Comparison of ENCODE assay signal across 11 cellular contexts in the genomic region with DNA sequence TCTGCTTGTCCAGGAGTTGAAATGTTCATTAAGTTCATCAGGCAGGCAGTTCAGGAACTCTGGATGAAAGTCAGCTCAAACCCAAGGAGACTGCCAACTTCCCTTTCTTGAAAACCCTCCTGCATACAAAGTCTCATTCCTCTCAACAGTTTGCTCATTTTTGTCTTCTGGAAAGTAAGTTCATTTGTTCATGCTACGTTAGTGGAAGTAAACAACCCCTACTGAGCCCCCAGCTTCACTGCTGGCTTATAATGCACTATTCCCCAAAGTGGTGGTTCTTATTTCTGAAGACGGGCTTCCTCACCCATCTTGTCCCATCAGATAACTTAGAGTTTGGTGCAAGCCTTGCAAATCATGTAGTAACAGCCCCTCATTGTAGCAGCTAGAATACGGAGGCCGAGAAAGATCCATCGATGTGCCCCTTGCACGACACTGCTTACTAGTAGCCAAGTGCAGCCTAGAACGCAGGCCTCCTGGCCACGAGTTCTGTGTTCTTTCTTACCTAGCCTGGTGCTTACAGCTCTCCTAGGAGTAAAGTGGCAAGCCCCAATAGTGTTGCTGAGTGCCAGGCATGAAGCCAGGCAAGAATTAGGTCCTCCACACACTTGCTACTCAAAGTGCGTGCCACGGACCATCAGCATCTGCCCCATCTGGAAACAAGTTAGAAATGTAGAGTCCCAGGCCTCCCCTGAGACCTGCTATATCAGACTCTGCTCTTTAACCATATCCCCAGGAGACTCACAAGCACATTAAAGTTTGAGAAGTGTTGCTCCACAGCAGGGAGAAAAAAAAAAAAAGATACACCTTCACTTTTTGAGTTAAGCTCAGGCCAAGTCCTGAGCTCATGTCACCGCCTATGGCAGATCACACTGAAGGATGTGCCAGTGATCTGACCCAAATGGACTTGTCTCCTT.
DNase-seq lines count a peak whose midpoint lies in the region; ATAC-seq and TF ChIP-seq lines count a peak whose summit lies in the region.
"Had no signal": no experiment of that assay in that cellular context is flagged by ENCODE, and none has a peak within 500 bp of the region (broad histone marks: within the 10 kb centered on the region; RNA-seq: fewer than 3 reads in every experiment).

No MANE protein-coding gene starts in this region.

- H3K4me3 Mint-ChIP-seq in stimulated activated effector memory CD8-positive, alpha-beta T cell treated with anti-CD3 and anti-CD28 coated beads, Interleukin-12 subunit alpha, Interleukin-12 subunit beta, amount 100 ng/mL, for 72 hours: no peak overlapping the region
- H3K4me3 Mint-ChIP-seq: T-helper 1 cell treated with Interleukin-12 subunit alpha and Interleukin-12 subunit beta and Interleukin-4 antibody, amounts not matched to agents 30 μg/mL and 1 μg/mL, for 36 hours had no signal

- peaks cover 18% of the 10 kb centered on the region for H3K4me1 Mint-ChIP-seq in stimulated activated effector memory CD8-positive, alpha-beta T cell treated with anti-CD3 and anti-CD28 coated beads, Interleukin-12 subunit alpha, Interleukin-12 subunit beta, amount 100 ng/mL, for 72 hours

- ATAC-seq in activated CD4-positive, CD25-positive, alpha-beta regulatory T cell treated with anti-CD3 and anti-CD28 coated beads, Interleukin-2, amount 50 U/mL, for 24 hours: peak; percentile 41 to 46
- ATAC-seq in HG02642 (IDR thresholded peaks at IDR 0.05; ENCODE audit: poor library complexity, unreplicated experiment) (peak; percentile 60), HG03565 (IDR thresholded peaks at IDR 0.05; ENCODE audit: unreplicated experiment) (peak; percentile 40)
- no peak for ATAC-seq in stimulated activated effector memory CD8-positive, alpha-beta T cell treated with anti-CD3 and anti-CD28 coated beads, Interleukin-12 subunit alpha, Interleukin-12 subunit beta, amount 100 ng/mL, for 72 hours
- ATAC-seq: pancreas had no signal

- TF ChIP-seq POLR2A in erythroblast (IDR thresholded peaks at IDR 0.05; ENCODE audit: low read length): no peak

- no peak for DNase-seq in activated CD4-positive, CD25-positive, alpha-beta regulatory T cell (lab: John Stamatoyannopoulos, UW)
- DNase-seq in stimulated activated effector memory CD8-positive, alpha-beta T cell treated with anti-CD3 and anti-CD28 coated beads, Interleukin-12 subunit alpha, Interleukin-12 subunit beta, amount 100 ng/mL, for 72 hours (ENCODE audit: low spot score in 2 of 2): no peak
- no peak for DNase-seq in NCI-H1092 (lab: John Stamatoyannopoulos, UW)
- DNase-seq in NCI-H2227 treated with DMSO at 0.1 percent for 48 hours (lab: John Stamatoyannopoulos, UW): no peak
- DNase-seq in erythroblast (lab: John Stamatoyannopoulos, UW): no peak
- DNase-seq: NCI-H345, pancreas had no signal

- peaks cover 66% of the 10 kb centered on the region for H3K36me3 Mint-ChIP-seq in stimulated activated effector memory CD8-positive, alpha-beta T cell treated with anti-CD3 and anti-CD28 coated beads, Interleukin-12 subunit alpha, Interleukin-12 subunit beta, amount 100 ng/mL, for 72 hours

- H3K9me3 Mint-ChIP-seq in stimulated activated effector memory CD8-positive, alpha-beta T cell treated with anti-CD3 and anti-CD28 coated beads, Interleukin-12 subunit alpha, Interleukin-12 subunit beta, amount 100 ng/mL, for 72 hours: no peaks in the 10 kb centered on the region
- H3K9me3 Mint-ChIP-seq: T-helper 1 cell treated with Interleukin-12 subunit alpha and Interleukin-12 subunit beta and Interleukin-4 antibody, amounts not matched to agents 30 μg/mL and 1 μg/mL, for 36 hours had no signal

- H3K27ac Mint-ChIP-seq in stimulated activated effector memory CD8-positive, alpha-beta T cell treated with anti-CD3 and anti-CD28 coated beads, Interleukin-12 subunit alpha, Interleukin-12 subunit beta, amount 100 ng/mL, for 72 hours: peak overlapping the region; percentile 63
- H3K27ac Mint-ChIP-seq: T-helper 1 cell treated with Interleukin-12 subunit alpha and Interleukin-12 subunit beta and Interleukin-4 antibody, amounts not matched to agents 30 μg/mL and 1 μg/mL, for 36 hours had no signal
